In genomic region chr2:112031473-112031872, GRCh38 we compare ENCODE assay signal across 10 cellular contexts. TPM values are rescaled to one million over a fixed set of nuclear protein-coding genes. Genes with fewer than 3 reads are reported as not detected.
DNase-seq lines count a peak whose midpoint lies in the region; ATAC-seq and TF ChIP-seq lines count a peak whose summit lies in the region.
"Had no signal": no experiment of that assay in that cellular context is flagged by ENCODE, and none has a peak within 500 bp of the region (broad histone marks: within the 10 kb centered on the region; RNA-seq: fewer than 3 reads in every experiment).

No MANE protein-coding gene starts in this region.

- no peak overlapping the region for H3K4me3 Mint-ChIP-seq in activated CD4-positive, alpha-beta T cell treated with anti-CD3 and anti-CD28 coated beads, Interleukin-2, amount 10 ng/mL, durations not matched to agents 24 days and 14 days
- H3K4me3 Mint-ChIP-seq in activated CD4-positive, alpha-beta T cell treated with anti-CD3 and anti-CD28 coated beads for 36 hours, result no peak overlapping the region
- no peak overlapping the region for H3K4me3 Mint-ChIP-seq in stimulated activated naive B cell treated with anti-CD40 and anti-IgM and Interleukin-4, amounts not matched to agents 10 μg/mL and 1 μg/mL and 100 μg/mL, for 72 hours

- POLR2A ChIA-PET in activated CD4-positive, alpha-beta T cell treated with anti-CD3 and anti-CD28 coated beads for 36 hours (lab: Charles Lee), result interaction anchor here (0.6 kb wide), 1 partner anchor 819 kb away, joined by 9 read pairs; no protein-coding TSS in a partner anchor

- H3K36me3 Mint-ChIP-seq in activated CD4-positive, alpha-beta T cell treated with anti-CD3 and anti-CD28 coated beads, Interleukin-2, amount 10 ng/mL, durations not matched to agents 24 days and 14 days (ENCODE audit: low read depth), result no peaks in the 10 kb centered on the region
- H3K36me3 Mint-ChIP-seq in activated CD4-positive, alpha-beta T cell treated with anti-CD3 and anti-CD28 coated beads for 36 hours (ENCODE audit: low read depth), result no peaks in the 10 kb centered on the region
- H3K36me3 Mint-ChIP-seq in stimulated activated naive B cell treated with anti-CD40 and anti-IgM and Interleukin-4, amounts not matched to agents 10 μg/mL and 1 μg/mL and 100 μg/mL, for 72 hours, result peaks cover 0 to 3% of the 10 kb centered on the region in 2 donors

- 42 to 51% (median 48%) methylated on average over 5 of the region's 5 CpGs for WGBS in stomach, 5 donors

- peak overlapping the region; percentile 22 for H3K27ac ChIP-seq in caudate nucleus (ENCODE audit: low read depth, low read length)
- peak overlapping the region in 4 of 5 donors; percentile 33 to 64 (median 60) for H3K27ac ChIP-seq in stomach

- peaks cover 8% of the 10 kb centered on the region for H3K4me1 Mint-ChIP-seq in activated CD4-positive, alpha-beta T cell treated with anti-CD3 and anti-CD28 coated beads, Interleukin-2, amount 10 ng/mL, durations not matched to agents 24 days and 14 days
- peaks cover 6% of the 10 kb centered on the region for H3K4me1 Mint-ChIP-seq in activated CD4-positive, alpha-beta T cell treated with anti-CD3 and anti-CD28 coated beads for 36 hours
- no peaks in the 10 kb centered on the region for H3K4me1 Mint-ChIP-seq in stimulated activated naive B cell treated with anti-CD40 and anti-IgM and Interleukin-4, amounts not matched to agents 10 μg/mL and 1 μg/mL and 100 μg/mL, for 72 hours

- TF ChIP-seq EP300 in stomach (IDR thresholded peaks at IDR 0.05), result no peak

- peaks cover 4% of the 10 kb centered on the region for H3K9me3 Mint-ChIP-seq in activated CD4-positive, alpha-beta T cell treated with anti-CD3 and anti-CD28 coated beads, Interleukin-2, amount 10 ng/mL, durations not matched to agents 24 days and 14 days
- peaks cover 2% of the 10 kb centered on the region for H3K9me3 Mint-ChIP-seq in activated CD4-positive, alpha-beta T cell treated with anti-CD3 and anti-CD28 coated beads for 36 hours (ENCODE audit: low read depth)
- H3K9me3 Mint-ChIP-seq in stimulated activated naive B cell treated with anti-CD40 and anti-IgM and Interleukin-4, amounts not matched to agents 10 μg/mL and 1 μg/mL and 100 μg/mL, for 72 hours, result peaks cover 0 to 4% of the 10 kb centered on the region in 2 donors

- H3K27me3 ChIP-seq in stomach, result no peaks in the 10 kb centered on the region

- ATAC-seq in stimulated activated naive CD8-positive, alpha-beta T cell treated with anti-CD3 and anti-CD28 coated beads, Interleukin-15, Interleukin-2, amounts not matched to agents 100 U/mL and 50 U/mL, for 24 hours, result no peak
- no peak for ATAC-seq in activated CD4-positive, alpha-beta T cell treated with anti-CD3 and anti-CD28 coated beads for 36 hours
- ATAC-seq in stimulated activated naive B cell treated with anti-CD40 and anti-IgM and Interleukin-4, amounts not matched to agents 10 μg/mL and 1 μg/mL and 100 μg/mL, for 72 hours (replicated peaks), result no peak

- DNase-seq in NCI-H2227 treated with DMSO at 0.1 percent for 48 hours (lab: John Stamatoyannopoulos, UW), result peak; percentile 35
- DNase-seq in caudate nucleus (lab: John Stamatoyannopoulos, UW), result no peak
- DNase-seq in iris pigment epithelial cell (ENCODE audit: low read depth), result peak; percentile 39
- DNase-seq in stomach, result no peak
- no peak for DNase-seq in activated CD4-positive, alpha-beta T cell treated with anti-CD3 and anti-CD28 coated beads, Interleukin-2, amount 10 ng/mL, durations not matched to agents 24 days and 14 days
- no peak for DNase-seq in stimulated activated naive CD8-positive, alpha-beta T cell treated with anti-CD3 and anti-CD28 coated beads, Interleukin-15, Interleukin-2, amounts not matched to agents 100 U/mL and 50 U/mL, for 24 hours
- no peak for DNase-seq in activated CD4-positive, alpha-beta T cell treated with anti-CD3 and anti-CD28 coated beads for 36 hours
- no peak for DNase-seq in stimulated activated naive B cell treated with anti-CD40 and anti-IgM and Interleukin-4, amounts not matched to agents 10 μg/mL and 1 μg/mL and 100 μg/mL, for 72 hours
- DNase-seq: islet precursor cell, NCI-H2081 treated with DMSO at 0.1 percent for 48 hours had no signal

- TF ChIP-seq CTCF in stomach (IDR thresholded peaks at IDR 0.05), result no peak

- H3K4me1 ChIP-seq in stomach, result peaks cover 18 to 44% (median 25%) of the 10 kb centered on the region in 4 donors

- peaks cover 12% of the 10 kb centered on the region for H3K27me3 Mint-ChIP-seq in activated CD4-positive, alpha-beta T cell treated with anti-CD3 and anti-CD28 coated beads, Interleukin-2, amount 10 ng/mL, durations not matched to agents 24 days and 14 days
- H3K27me3 Mint-ChIP-seq in activated CD4-positive, alpha-beta T cell treated with anti-CD3 and anti-CD28 coated beads for 36 hours, result peaks cover 2% of the 10 kb centered on the region
- peaks cover 8 to 12% of the 10 kb centered on the region in 2 donors for H3K27me3 Mint-ChIP-seq in stimulated activated naive B cell treated with anti-CD40 and anti-IgM and Interleukin-4, amounts not matched to agents 10 μg/mL and 1 μg/mL and 100 μg/mL, for 72 hours

- intact Hi-C loops in stomach (cut with DNase I; ENCODE audit: low total_unique reads), result no loop called here
- intact Hi-C loops in activated CD4-positive, alpha-beta T cell treated with anti-CD3 and anti-CD28 coated beads, Interleukin-2, amount 10 ng/mL, durations not matched to agents 24 days and 14 days (cut with micrococcal nuclease), result no loop called here
- intact Hi-C loops in activated CD4-positive, alpha-beta T cell treated with anti-CD3 and anti-CD28 coated beads for 36 hours (cut with DNase I, micrococcal nuclease), result no loop called here

- no peak overlapping the region for H3K27ac Mint-ChIP-seq in activated CD4-positive, alpha-beta T cell treated with anti-CD3 and anti-CD28 coated beads, Interleukin-2, amount 10 ng/mL, durations not matched to agents 24 days and 14 days
- no peak overlapping the region for H3K27ac Mint-ChIP-seq in activated CD4-positive, alpha-beta T cell treated with anti-CD3 and anti-CD28 coated beads for 36 hours
- no peak overlapping the region for H3K27ac Mint-ChIP-seq in stimulated activated naive B cell treated with anti-CD40 and anti-IgM and Interleukin-4, amounts not matched to agents 10 μg/mL and 1 μg/mL and 100 μg/mL, for 72 hours

- no peaks in the 10 kb centered on the region for H3K9me3 ChIP-seq in stomach

- CTCF ChIA-PET in activated CD4-positive, alpha-beta T cell treated with anti-CD3 and anti-CD28 coated beads for 36 hours (lab: Charles Lee), result interaction anchor here (0.6 kb wide), 2 partner anchors 49 to 495 kb away, joined by 3 to 4 read pairs; no protein-coding TSS in a partner anchor

- no peak overlapping the region for H3K4me3 ChIP-seq in stomach

- peaks cover 0 to 5% (median 0%) of the 10 kb centered on the region in 4 donors for H3K36me3 ChIP-seq in stomach

- TF ChIP-seq POLR2A in stomach (IDR thresholded peaks at IDR 0.05), result no peak

RNA-seq across cellular contexts. Expression of gene TMEM87B, which starts 23.6 kb away (rescaled TPM):
- total RNA-seq in stomach, result 10 to 100 TPM in 4 of 5 donors, 1 to 10 TPM in 1; 8.8 to 62.2 (median 26.3) TPM
- polyA plus RNA-seq in stomach, result 10 to 100 TPM in 2 of 3 donors, 1 to 10 TPM in 1; 3.7 to 13.6 (median 12.9) TPM
- 13.9 and 15.8 TPM in 2 replicates for total RNA-seq in activated CD4-positive, alpha-beta T cell treated with anti-CD3 and anti-CD28 coated beads, Interleukin-2, amount 10 ng/mL, durations not matched to agents 24 days and 14 days
- 10 to 100 TPM; 14.5 to 17.6 TPM for total RNA-seq in activated CD4-positive, alpha-beta T cell treated with anti-CD3 and anti-CD28 coated beads for 36 hours

Comparison
In these comparisons a context has a peak if more than half of its experiments do, and no peak if none do; other contexts are left out.
1. DNase-seq: peak in NCI-H2227 treated with DMSO at 0.1 percent for 48 hours (single experiment) and iris pigment epithelial cell (single experiment); none in caudate nucleus (0 of 61), stomach (single experiment), activated CD4-positive, alpha-beta T cell treated with anti-CD3 and anti-CD28 coated beads, Interleukin-2, amount 10 ng/mL, durations not matched to agents 24 days and 14 days (single experiment), stimulated activated naive CD8-positive, alpha-beta T cell treated with anti-CD3 and anti-CD28 coated beads, Interleukin-15, Interleukin-2, amounts not matched to agents 100 U/mL and 50 U/mL, for 24 hours (single experiment), activated CD4-positive, alpha-beta T cell treated with anti-CD3 and anti-CD28 coated beads for 36 hours (single experiment) and stimulated activated naive B cell treated with anti-CD40 and anti-IgM and Interleukin-4, amounts not matched to agents 10 μg/mL and 1 μg/mL and 100 μg/mL, for 72 hours (single experiment).